ENCODE assay signal across 8 cellular contexts in genomic region chr17:4950757-4951204, GRCh38. TPM values are rescaled to one million over a fixed set of nuclear protein-coding genes. Genes with fewer than 3 reads are reported as not detected.
DNase-seq lines count a peak whose midpoint lies in the region; ATAC-seq and TF ChIP-seq lines count a peak whose summit lies in the region.

Gene ENO3, plus strand, starts transcription at chr17:4951119. Its CDS starts 711 bp downstream, at chr17:4951830.

- H3K36me3 Mint-ChIP-seq in activated naive CD8-positive, alpha-beta T cell treated with anti-CD3 and anti-CD28 coated beads, Interleukin-2, amount 50 U/mL, for 24 hours (ENCODE audit: low read depth) = peaks cover 20% of the 10 kb centered on the region

- CTCF ChIA-PET in BJ (lab: Yijun Ruan, JAX) = no interaction called here

- ATAC-seq in activated naive CD8-positive, alpha-beta T cell treated with anti-CD3 and anti-CD28 coated beads, Interleukin-2, amount 50 U/mL, for 24 hours = no peak
- ATAC-seq in HG02884 (IDR thresholded peaks at IDR 0.05; ENCODE audit: unreplicated experiment) (no peak), HG03039 (IDR thresholded peaks at IDR 0.05; ENCODE audit: unreplicated experiment) (no peak)

- DNase-seq in BJ (ENCODE audit: low read depth) (no peak), substantia nigra (lab: John Stamatoyannopoulos, UW) (peak in 1 of 49 donors; percentile 44), GM03348 (ENCODE audit: low spot score) (no peak)
- peak; percentile 28 for DNase-seq in activated naive CD8-positive, alpha-beta T cell treated with anti-CD3 and anti-CD28 coated beads, Interleukin-2, amount 50 U/mL, for 24 hours

- H3K9me3 Mint-ChIP-seq in activated naive CD8-positive, alpha-beta T cell treated with anti-CD3 and anti-CD28 coated beads, Interleukin-2, amount 50 U/mL, for 24 hours = no peaks in the 10 kb centered on the region

- peak within 1 kb of the TSS; percentile 99 for H3K4me3 Mint-ChIP-seq in activated naive CD8-positive, alpha-beta T cell treated with anti-CD3 and anti-CD28 coated beads, Interleukin-2, amount 50 U/mL, for 24 hours

- H3K27me3 ChIP-seq in BJ (ENCODE audit: control insufficient read depth, insufficient read depth, low read length) (no peaks in the 10 kb centered on the region), HUES64 (ENCODE audit: insufficient read depth, low read length) (no peaks in the 10 kb centered on the region), iPS-20b (ENCODE audit: insufficient read depth, low read length) (no peaks in the 10 kb centered on the region)

- H3K4me3 ChIP-seq in BJ (ENCODE audit: low read depth, low read length) = peak within 1 kb of the TSS; percentile 92
- peak within 1 kb of the TSS; percentile 76 for H3K4me3 ChIP-seq in HUES64 (ENCODE audit: low read length)
- peak within 1 kb of the TSS; percentile 89 for H3K4me3 ChIP-seq in iPS-20b (ENCODE audit: low read length)

- H3K9me3 ChIP-seq in HUES64 (ENCODE audit: insufficient read depth, low read depth, low read length) (no peaks in the 10 kb centered on the region), iPS-20b (ENCODE audit: insufficient read depth, low read depth, low read length) (no peaks in the 10 kb centered on the region)

- H3K36me3 ChIP-seq in BJ (ENCODE audit: control insufficient read depth, insufficient read depth, low read length) (peaks cover 4% of the 10 kb centered on the region), HUES64 (ENCODE audit: insufficient read depth, low read length) (peaks cover 17% of the 10 kb centered on the region), iPS-20b (ENCODE audit: insufficient read depth, low read depth, low read length) (peaks cover 14% of the 10 kb centered on the region)

- H3K4me1 Mint-ChIP-seq in activated naive CD8-positive, alpha-beta T cell treated with anti-CD3 and anti-CD28 coated beads, Interleukin-2, amount 50 U/mL, for 24 hours = peaks cover 29% of the 10 kb centered on the region

- WGBS in HUES64 = 31% methylated on average over 7 of the region's 7 CpGs

- H3K27ac ChIP-seq in HUES64 (ENCODE audit: low read depth, low read length) (peak within 1 kb of the TSS; percentile 100), iPS-20b (ENCODE audit: low read length) (peak within 1 kb of the TSS; percentile 89), substantia nigra (ENCODE audit: low read depth, low read length, poor library complexity, severe bottlenecking) (peak within 1 kb of the TSS; percentile 67)

- H3K9ac ChIP-seq in HUES64 (ENCODE audit: low read depth, low read length) (peak within 1 kb of the TSS; percentile 90), iPS-20b (ENCODE audit: low read depth, low read length) (peak within 1 kb of the TSS; percentile 99)

- no peak for TF ChIP-seq CTCF in BJ (IDR thresholded peaks at IDR 0.05; ENCODE audit: insufficient read depth, low read depth, low read length)

- H3K27me3 Mint-ChIP-seq in activated naive CD8-positive, alpha-beta T cell treated with anti-CD3 and anti-CD28 coated beads, Interleukin-2, amount 50 U/mL, for 24 hours = peaks cover 1% of the 10 kb centered on the region

- H3K27ac Mint-ChIP-seq in activated naive CD8-positive, alpha-beta T cell treated with anti-CD3 and anti-CD28 coated beads, Interleukin-2, amount 50 U/mL, for 24 hours = peak within 1 kb of the TSS; percentile 92

- POLR2A ChIA-PET in BJ (lab: Charles Lee) = interaction anchor here (1.3 kb wide), 1 partner anchor 11 kb away, joined by 3 read pairs; the partner anchor contains the start of genes RNF167 and SLC25A11

- H3K4me1 ChIP-seq in HUES64 (ENCODE audit: insufficient read depth, low read length) (peaks cover 22% of the 10 kb centered on the region), iPS-20b (ENCODE audit: insufficient read depth, low read length) (peaks cover 18% of the 10 kb centered on the region; the same call in 1 of the 2 replicates)

RNA-seq across cellular contexts. Expression of gene ENO3, which starts in this region (rescaled TPM):
- 3.8 and 5.9 TPM in 2 replicates for polyA plus RNA-seq in BJ (2011; rRNA removed)
- polyA minus RNA-seq in BJ (2011; rRNA and poly(A)+ RNA removed) = 1.0 and 1.5 TPM in 2 replicates
- 14.8 TPM for polyA plus RNA-seq in HUES64 (2013, experiment 1 of 2)
- polyA plus RNA-seq in HUES64 (2013, experiment 2 of 2) = 18.8 TPM
